ENCODE assay signal across 8 cellular contexts in genomic region chr4:15231265-15232091, GRCh38.
A peak's percentile ranks its signal among the peaks of the same experiment; 100 is the strongest.
DNase-seq lines count a peak whose midpoint lies in the region; ATAC-seq and TF ChIP-seq lines count a peak whose summit lies in the region.

No MANE protein-coding gene starts in this region.

- intact Hi-C loops in right lobe of liver (cut with DNase I): loop anchor here in 1 of 2 donors (10.0 kb wide), 1 partner anchor 223 kb away; no protein-coding TSS in a partner anchor

- no peaks in the 10 kb centered on the region for H3K4me1 ChIP-seq in right lobe of liver

- no peaks in the 10 kb centered on the region for H3K27me3 ChIP-seq in right lobe of liver

- H3K4me3 ChIP-seq in AG09309 (ENCODE audit: control insufficient read depth, low read depth, low read length): no peak overlapping the region
- H3K4me3 ChIP-seq in coronary artery: no peak overlapping the region
- H3K4me3 ChIP-seq in right lobe of liver: no peak overlapping the region

- H3K27ac ChIP-seq in coronary artery (peak overlapping the region; percentile 17 to 82), right lobe of liver (no peak overlapping the region)

- TF ChIP-seq CTCF in AG09309 (IDR thresholded peaks at IDR 0.05; ENCODE audit: control insufficient read depth, insufficient read depth, low read depth, low read length, missing control alignments): peak; percentile 79
- TF ChIP-seq CTCF in coronary artery (IDR thresholded peaks at IDR 0.05): peak; percentile 84
- TF ChIP-seq CTCF in right lobe of liver (IDR thresholded peaks at IDR 0.05): peak; percentile 65 to 82 (median 76)

- peak; percentile 88 for ATAC-seq in GM18861 (IDR thresholded peaks at IDR 0.05; ENCODE audit: unreplicated experiment)
- peak; percentile 73 for ATAC-seq in HG03095 (IDR thresholded peaks at IDR 0.05; ENCODE audit: unreplicated experiment)
- ATAC-seq in right lobe of liver: peak; percentile 94 to 98 (median 96)

- WGBS in right lobe of liver (ENCODE audit: insufficient coverage, low coverage, low lambda C conversion rate, missing lambda C conversion rate): 48% methylated on average over 8 of the region's 8 CpGs

- no peaks in the 10 kb centered on the region for H3K36me3 ChIP-seq in right lobe of liver

- no peaks in the 10 kb centered on the region for H3K9me3 ChIP-seq in right lobe of liver

- peak; percentile 53 for DNase-seq in AG09309 (ENCODE audit: low read depth)
- peak; percentile 43 for DNase-seq in NCI-H446 treated with DMSO at 0.1 percent for 48 hours (lab: John Stamatoyannopoulos, UW)
- peak; percentile 83 for DNase-seq in activated CD4-positive, alpha-beta T cell treated with anti-CD3 and anti-CD28 coated beads for 48 hours
- DNase-seq in coronary artery (ENCODE audit: low spot score): peak; percentile 84
- DNase-seq in right lobe of liver: peak; percentile 60 to 82 (median 62)
- DNase-seq in stimulated activated CD4-positive, alpha-beta T cell treated with anti-CD3 and anti-CD28 coated beads, TNF-alpha, amount 100 ng/mL, for 48 hours (ENCODE audit: low read depth in 3 of 3): peak; percentile 52 to 74 (median 60)

- TF ChIP-seq POLR2A in right lobe of liver (IDR thresholded peaks at IDR 0.05): no peak

Comparison
In these comparisons a context has a peak if more than half of its experiments do, and no peak if none do; other contexts are left out.
1. H3K27ac ChIP-seq: peak in coronary artery (2 of 2); none in right lobe of liver (0 of 3).
2. Peak in every context shown above with its lines, with median percentiles within 50 percentile points of each other: DNase-seq, CTCF ChIP-seq and ATAC-seq.